1 cellular context compared by ENCODE assay signal in the genomic region with DNA sequence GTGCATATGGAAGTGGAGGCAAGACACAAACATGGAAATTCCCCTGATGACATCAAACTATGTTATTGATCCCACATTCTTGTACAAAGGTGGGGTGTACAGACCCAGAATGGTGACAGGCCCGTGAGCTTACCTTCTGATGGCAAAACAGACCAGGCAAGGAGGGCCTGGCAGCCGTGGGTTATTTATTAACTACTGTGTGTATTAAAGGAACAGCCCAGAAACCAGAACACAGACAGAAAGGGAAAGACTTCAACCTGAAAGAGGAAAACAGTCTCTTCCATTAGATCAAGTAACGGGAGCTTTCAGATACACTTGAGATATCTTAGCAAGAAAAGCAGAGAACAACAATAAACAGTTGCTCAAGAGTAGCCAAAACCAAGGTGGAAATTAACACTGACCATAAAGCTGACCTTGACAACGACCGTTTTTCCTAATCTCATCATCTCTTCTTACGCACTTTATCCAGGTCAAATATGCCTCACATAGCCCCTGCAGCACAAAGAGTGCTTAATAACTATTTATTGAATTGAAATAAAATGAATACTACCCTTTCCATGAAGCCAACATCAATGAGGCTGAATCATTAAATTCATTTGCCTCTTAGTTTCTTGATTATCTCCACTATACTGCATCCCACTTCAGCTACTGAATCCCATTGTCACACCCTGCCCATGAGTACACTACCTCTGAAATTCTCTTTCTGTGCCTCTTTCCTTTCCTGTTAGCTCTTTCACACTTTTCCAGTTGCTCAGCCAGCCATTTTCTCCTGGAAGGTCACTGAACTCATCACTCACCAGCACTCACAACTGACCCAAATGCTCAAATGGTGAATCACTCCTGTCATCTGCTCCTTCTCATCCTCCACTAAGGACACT.
A peak's percentile ranks its signal among the peaks of the same experiment; 100 is the strongest.
TF ChIP-seq lines count a peak whose summit lies in the region.

No MANE protein-coding gene starts in this region.

TF ChIP-seq in HepG2, 621 proteins besides CTCF, POLR2A, EP300 and RAD21 (continued from another document and continues in another):
- TF ChIP-seq, protein P1, sequence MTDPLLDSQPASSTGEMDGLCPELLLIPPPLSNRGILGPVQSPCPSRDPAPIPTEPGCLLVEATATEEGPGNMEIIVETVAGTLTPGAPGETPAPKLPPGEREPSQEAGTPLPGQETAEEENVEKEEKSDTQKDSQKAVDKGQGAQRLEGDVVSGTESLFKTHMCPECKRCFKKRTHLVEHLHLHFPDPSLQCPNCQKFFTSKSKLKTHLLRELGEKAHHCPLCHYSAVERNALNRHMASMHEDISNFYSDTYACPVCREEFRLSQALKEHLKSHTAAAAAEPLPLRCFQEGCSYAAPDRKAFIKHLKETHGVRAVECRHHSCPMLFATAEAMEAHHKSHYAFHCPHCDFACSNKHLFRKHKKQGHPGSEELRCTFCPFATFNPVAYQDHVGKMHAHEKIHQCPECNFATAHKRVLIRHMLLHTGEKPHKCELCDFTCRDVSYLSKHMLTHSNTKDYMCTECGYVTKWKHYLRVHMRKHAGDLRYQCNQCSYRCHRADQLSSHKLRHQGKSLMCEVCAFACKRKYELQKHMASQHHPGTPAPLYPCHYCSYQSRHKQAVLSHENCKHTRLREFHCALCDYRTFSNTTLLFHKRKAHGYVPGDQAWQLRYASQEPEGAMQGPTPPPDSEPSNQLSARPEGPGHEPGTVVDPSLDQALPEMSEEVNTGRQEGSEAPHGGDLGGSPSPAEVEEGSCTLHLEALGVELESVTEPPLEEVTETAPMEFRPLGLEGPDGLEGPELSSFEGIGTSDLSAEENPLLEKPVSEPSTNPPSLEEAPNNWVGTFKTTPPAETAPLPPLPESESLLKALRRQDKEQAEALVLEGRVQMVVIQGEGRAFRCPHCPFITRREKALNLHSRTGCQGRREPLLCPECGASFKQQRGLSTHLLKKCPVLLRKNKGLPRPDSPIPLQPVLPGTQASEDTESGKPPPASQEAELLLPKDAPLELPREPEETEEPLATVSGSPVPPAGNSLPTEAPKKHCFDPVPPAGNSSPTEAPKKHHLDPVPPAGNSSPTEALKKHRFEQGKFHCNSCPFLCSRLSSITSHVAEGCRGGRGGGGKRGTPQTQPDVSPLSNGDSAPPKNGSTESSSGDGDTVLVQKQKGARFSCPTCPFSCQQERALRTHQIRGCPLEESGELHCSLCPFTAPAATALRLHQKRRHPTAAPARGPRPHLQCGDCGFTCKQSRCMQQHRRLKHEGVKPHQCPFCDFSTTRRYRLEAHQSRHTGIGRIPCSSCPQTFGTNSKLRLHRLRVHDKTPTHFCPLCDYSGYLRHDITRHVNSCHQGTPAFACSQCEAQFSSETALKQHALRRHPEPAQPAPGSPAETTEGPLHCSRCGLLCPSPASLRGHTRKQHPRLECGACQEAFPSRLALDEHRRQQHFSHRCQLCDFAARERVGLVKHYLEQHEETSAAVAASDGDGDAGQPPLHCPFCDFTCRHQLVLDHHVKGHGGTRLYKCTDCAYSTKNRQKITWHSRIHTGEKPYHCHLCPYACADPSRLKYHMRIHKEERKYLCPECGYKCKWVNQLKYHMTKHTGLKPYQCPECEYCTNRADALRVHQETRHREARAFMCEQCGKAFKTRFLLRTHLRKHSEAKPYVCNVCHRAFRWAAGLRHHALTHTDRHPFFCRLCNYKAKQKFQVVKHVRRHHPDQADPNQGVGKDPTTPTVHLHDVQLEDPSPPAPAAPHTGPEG (CRISPR knock-in tag; IDR thresholded peaks at IDR 0.05) = 0 out of 2 replicates have a peak, but pooled peaks have one; percentile 77
- TF ChIP-seq ZFP82 (CRISPR knock-in tag; IDR thresholded peaks at IDR 0.05; ENCODE audit: borderline replicate concordance) = peak; percentile 46; the same call in 1 of the 2 replicates
- TF ChIP-seq CREM (IDR thresholded peaks at IDR 0.05) = 0 out of 2 replicates have a peak, but pooled peaks have one; percentile 27
- no peak for TF ChIP-seq CREM (CRISPR knock-in tag; IDR thresholded peaks at IDR 0.05)
- no peak for TF ChIP-seq SOX6 (IDR thresholded peaks at IDR 0.05)
- TF ChIP-seq SOX6 (CRISPR knock-in tag; IDR thresholded peaks at IDR 0.05) = peak; percentile 35; the same call in 1 of the 2 replicates
- TF ChIP-seq HOXA9 (CRISPR knock-in tag; IDR thresholded peaks at IDR 0.05; ENCODE audit: borderline replicate concordance) = no peak
- TF ChIP-seq SETDB1 (CRISPR knock-in tag; IDR thresholded peaks at IDR 0.05; ENCODE audit: borderline replicate concordance) = no peak
- TF ChIP-seq, protein P2, sequence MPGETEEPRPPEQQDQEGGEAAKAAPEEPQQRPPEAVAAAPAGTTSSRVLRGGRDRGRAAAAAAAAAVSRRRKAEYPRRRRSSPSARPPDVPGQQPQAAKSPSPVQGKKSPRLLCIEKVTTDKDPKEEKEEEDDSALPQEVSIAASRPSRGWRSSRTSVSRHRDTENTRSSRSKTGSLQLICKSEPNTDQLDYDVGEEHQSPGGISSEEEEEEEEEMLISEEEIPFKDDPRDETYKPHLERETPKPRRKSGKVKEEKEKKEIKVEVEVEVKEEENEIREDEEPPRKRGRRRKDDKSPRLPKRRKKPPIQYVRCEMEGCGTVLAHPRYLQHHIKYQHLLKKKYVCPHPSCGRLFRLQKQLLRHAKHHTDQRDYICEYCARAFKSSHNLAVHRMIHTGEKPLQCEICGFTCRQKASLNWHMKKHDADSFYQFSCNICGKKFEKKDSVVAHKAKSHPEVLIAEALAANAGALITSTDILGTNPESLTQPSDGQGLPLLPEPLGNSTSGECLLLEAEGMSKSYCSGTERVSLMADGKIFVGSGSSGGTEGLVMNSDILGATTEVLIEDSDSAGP (CRISPR knock-in tag; IDR thresholded peaks at IDR 0.05; ENCODE audit: borderline replicate concordance) = peak; percentile 76
- 0 out of 2 replicates have a peak, but pooled peaks have one; percentile 24 for TF ChIP-seq ZNF292 (CRISPR knock-in tag; IDR thresholded peaks at IDR 0.05; ENCODE audit: borderline replicate concordance, low read depth)
- TF ChIP-seq NCOA2 (CRISPR knock-in tag; IDR thresholded peaks at IDR 0.05) = peak; percentile 30; the same call in 1 of the 2 replicates
- no peak for TF ChIP-seq ELF4 (CRISPR knock-in tag; IDR thresholded peaks at IDR 0.05; ENCODE audit: borderline replicate concordance)
- TF ChIP-seq, protein P3, sequence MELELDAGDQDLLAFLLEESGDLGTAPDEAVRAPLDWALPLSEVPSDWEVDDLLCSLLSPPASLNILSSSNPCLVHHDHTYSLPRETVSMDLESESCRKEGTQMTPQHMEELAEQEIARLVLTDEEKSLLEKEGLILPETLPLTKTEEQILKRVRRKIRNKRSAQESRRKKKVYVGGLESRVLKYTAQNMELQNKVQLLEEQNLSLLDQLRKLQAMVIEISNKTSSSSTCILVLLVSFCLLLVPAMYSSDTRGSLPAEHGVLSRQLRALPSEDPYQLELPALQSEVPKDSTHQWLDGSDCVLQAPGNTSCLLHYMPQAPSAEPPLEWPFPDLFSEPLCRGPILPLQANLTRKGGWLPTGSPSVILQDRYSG (CRISPR knock-in tag; IDR thresholded peaks at IDR 0.05) = 0 out of 2 replicates have a peak, but pooled peaks have one; percentile 47
- no peak for TF ChIP-seq GABPA (IDR thresholded peaks at IDR 0.05; ENCODE audit: low read depth, low read length)
- no peak for TF ChIP-seq GABPA (CRISPR knock-in tag; IDR thresholded peaks at IDR 0.05; ENCODE audit: low read depth)
- 0 out of 2 replicates have a peak, but pooled peaks have one; percentile 16 for TF ChIP-seq PHF20 (CRISPR knock-in tag; IDR thresholded peaks at IDR 0.05)
- TF ChIP-seq KDM3A (CRISPR knock-in tag; IDR thresholded peaks at IDR 0.05; ENCODE audit: low read depth) = no peak
- TF ChIP-seq ZNF614 (CRISPR knock-in tag; IDR thresholded peaks at IDR 0.05; ENCODE audit: borderline replicate concordance) = peak; percentile 100
- TF ChIP-seq ZNF660 (CRISPR knock-in tag; IDR thresholded peaks at IDR 0.05; ENCODE audit: borderline replicate concordance, low read depth) = no peak
- TF ChIP-seq KDM1A (CRISPR knock-in tag; IDR thresholded peaks at IDR 0.05) = peak; percentile 97
- no peak for TF ChIP-seq HMGA1 (CRISPR knock-in tag; conservative IDR thresholded peaks at IDR 0.05)
- TF ChIP-seq NKX3-1 (CRISPR knock-in tag; IDR thresholded peaks at IDR 0.05) = 0 out of 2 replicates have a peak, but pooled peaks have one; percentile 10
- TF ChIP-seq NPAS2 (CRISPR knock-in tag; IDR thresholded peaks at IDR 0.05; ENCODE audit: borderline replicate concordance) = no peak
- TF ChIP-seq ZNF749 (CRISPR knock-in tag; IDR thresholded peaks at IDR 0.05; ENCODE audit: borderline replicate concordance) = no peak
- TF ChIP-seq, protein P4, sequence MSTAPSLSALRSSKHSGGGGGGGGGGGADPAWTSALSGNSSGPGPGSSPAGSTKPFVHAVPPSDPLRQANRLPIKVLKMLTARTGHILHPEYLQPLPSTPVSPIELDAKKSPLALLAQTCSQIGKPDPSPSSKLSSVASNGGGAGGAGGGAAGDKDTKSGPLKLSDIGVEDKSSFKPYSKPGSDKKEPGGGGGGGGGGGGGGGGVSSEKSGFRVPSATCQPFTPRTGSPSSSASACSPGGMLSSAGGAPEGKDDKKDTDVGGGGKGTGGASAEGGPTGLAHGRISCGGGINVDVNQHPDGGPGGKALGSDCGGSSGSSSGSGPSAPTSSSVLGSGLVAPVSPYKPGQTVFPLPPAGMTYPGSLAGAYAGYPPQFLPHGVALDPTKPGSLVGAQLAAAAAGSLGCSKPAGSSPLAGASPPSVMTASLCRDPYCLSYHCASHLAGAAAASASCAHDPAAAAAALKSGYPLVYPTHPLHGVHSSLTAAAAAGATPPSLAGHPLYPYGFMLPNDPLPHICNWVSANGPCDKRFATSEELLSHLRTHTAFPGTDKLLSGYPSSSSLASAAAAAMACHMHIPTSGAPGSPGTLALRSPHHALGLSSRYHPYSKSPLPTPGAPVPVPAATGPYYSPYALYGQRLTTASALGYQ (CRISPR knock-in tag; IDR thresholded peaks at IDR 0.05) = peak; percentile 61; the same call in 1 of the 2 replicates
- TF ChIP-seq NR2F1 (CRISPR knock-in tag; IDR thresholded peaks at IDR 0.05) = peak in 1 of 2 experiments; percentile 44; a peak in 2 of 4 replicates
- TF ChIP-seq, protein P5, sequence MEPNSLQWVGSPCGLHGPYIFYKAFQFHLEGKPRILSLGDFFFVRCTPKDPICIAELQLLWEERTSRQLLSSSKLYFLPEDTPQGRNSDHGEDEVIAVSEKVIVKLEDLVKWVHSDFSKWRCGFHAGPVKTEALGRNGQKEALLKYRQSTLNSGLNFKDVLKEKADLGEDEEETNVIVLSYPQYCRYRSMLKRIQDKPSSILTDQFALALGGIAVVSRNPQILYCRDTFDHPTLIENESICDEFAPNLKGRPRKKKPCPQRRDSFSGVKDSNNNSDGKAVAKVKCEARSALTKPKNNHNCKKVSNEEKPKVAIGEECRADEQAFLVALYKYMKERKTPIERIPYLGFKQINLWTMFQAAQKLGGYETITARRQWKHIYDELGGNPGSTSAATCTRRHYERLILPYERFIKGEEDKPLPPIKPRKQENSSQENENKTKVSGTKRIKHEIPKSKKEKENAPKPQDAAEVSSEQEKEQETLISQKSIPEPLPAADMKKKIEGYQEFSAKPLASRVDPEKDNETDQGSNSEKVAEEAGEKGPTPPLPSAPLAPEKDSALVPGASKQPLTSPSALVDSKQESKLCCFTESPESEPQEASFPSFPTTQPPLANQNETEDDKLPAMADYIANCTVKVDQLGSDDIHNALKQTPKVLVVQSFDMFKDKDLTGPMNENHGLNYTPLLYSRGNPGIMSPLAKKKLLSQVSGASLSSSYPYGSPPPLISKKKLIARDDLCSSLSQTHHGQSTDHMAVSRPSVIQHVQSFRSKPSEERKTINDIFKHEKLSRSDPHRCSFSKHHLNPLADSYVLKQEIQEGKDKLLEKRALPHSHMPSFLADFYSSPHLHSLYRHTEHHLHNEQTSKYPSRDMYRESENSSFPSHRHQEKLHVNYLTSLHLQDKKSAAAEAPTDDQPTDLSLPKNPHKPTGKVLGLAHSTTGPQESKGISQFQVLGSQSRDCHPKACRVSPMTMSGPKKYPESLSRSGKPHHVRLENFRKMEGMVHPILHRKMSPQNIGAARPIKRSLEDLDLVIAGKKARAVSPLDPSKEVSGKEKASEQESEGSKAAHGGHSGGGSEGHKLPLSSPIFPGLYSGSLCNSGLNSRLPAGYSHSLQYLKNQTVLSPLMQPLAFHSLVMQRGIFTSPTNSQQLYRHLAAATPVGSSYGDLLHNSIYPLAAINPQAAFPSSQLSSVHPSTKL (CRISPR knock-in tag; IDR thresholded peaks at IDR 0.05) = peak; percentile 64
- TF ChIP-seq ZNF556 (CRISPR knock-in tag; IDR thresholded peaks at IDR 0.05; ENCODE audit: borderline replicate concordance) = 0 out of 2 replicates have a peak, but pooled peaks have one; percentile 15
- peak; percentile 52; the same call in 1 of the 2 replicates for TF ChIP-seq SALL1 (CRISPR knock-in tag; IDR thresholded peaks at IDR 0.05)
- peak; percentile 74 for TF ChIP-seq POGZ (CRISPR knock-in tag; IDR thresholded peaks at IDR 0.05)
- TF ChIP-seq ZNF17 (CRISPR knock-in tag; IDR thresholded peaks at IDR 0.05) = no peak
- TF ChIP-seq ZNF816 (CRISPR knock-in tag; IDR thresholded peaks at IDR 0.05; ENCODE audit: borderline replicate concordance) = peak; percentile 86
- TF ChIP-seq YEATS4 (CRISPR knock-in tag; IDR thresholded peaks at IDR 0.05; ENCODE audit: borderline replicate concordance) = peak; percentile 56; the same call in 1 of the 2 replicates
- no peak for TF ChIP-seq KDM5B (CRISPR knock-in tag; IDR thresholded peaks at IDR 0.05; ENCODE audit: borderline replicate concordance)
